In genomic region chr1:71068325-71069240, GRCh38 we compare ENCODE assay signal across 11 cellular contexts. TPM values are rescaled to one million over a fixed set of nuclear protein-coding genes. Genes with fewer than 3 reads are reported as not detected.
A peak's percentile ranks its signal among the peaks of the same experiment; 100 is the strongest.
DNase-seq lines count a peak whose midpoint lies in the region; ATAC-seq and TF ChIP-seq lines count a peak whose summit lies in the region.
"Had no signal": no experiment of that assay in that cellular context is flagged by ENCODE, and none has a peak within 500 bp of the region (broad histone marks: within the 10 kb centered on the region; RNA-seq: fewer than 3 reads in every experiment).

No MANE protein-coding gene starts in this region.

- no peak overlapping the region for H4K8ac ChIP-seq in H9 (replicated peaks; ENCODE audit: insufficient read length, low read depth, low read length)

- no peaks in the 10 kb centered on the region for H3K23me2 ChIP-seq in H9 (ENCODE audit: insufficient read length, low read depth, low read length, poor library complexity, severe bottlenecking)

- no peak overlapping the region for H3K4me3 ChIP-seq in tibial artery

- no peak overlapping the region for H3K14ac ChIP-seq in H9 (ENCODE audit: insufficient read depth, low read length)

- no peaks in the 10 kb centered on the region for H3K79me1 ChIP-seq in H9 (ENCODE audit: insufficient read depth, low read depth, low read length, poor library complexity, severe bottlenecking)

- H3K9me3 ChIP-seq in tibial artery, result no peaks in the 10 kb centered on the region
- no peaks in the 10 kb centered on the region for H3K9me3 ChIP-seq in H9 (ENCODE audit: control insufficient read depth, low read depth, low read length)

- H2AK5ac ChIP-seq in H9 (ENCODE audit: insufficient read length, low read length), result no peak overlapping the region

- no peaks in the 10 kb centered on the region for H3K9me3 Mint-ChIP-seq in activated CD4-positive, alpha-beta memory T cell treated with anti-CD3 and anti-CD28 coated beads for 36 hours
- no peaks in the 10 kb centered on the region for H3K9me3 Mint-ChIP-seq in H9
- H3K9me3 Mint-ChIP-seq: stimulated activated memory B cell treated with anti-CD40 and anti-IgM and Interleukin-4, amounts not matched to agents 10 μg/mL and 1 μg/mL and 100 μg/mL, for 72 hours had no signal

- no peak overlapping the region for H3K56ac ChIP-seq in H9 (ENCODE audit: insufficient read length, low read depth, low read length)

- H3K4me1 Mint-ChIP-seq in activated CD4-positive, alpha-beta memory T cell treated with anti-CD3 and anti-CD28 coated beads for 36 hours (ENCODE audit: low read depth), result peaks cover 10% of the 10 kb centered on the region
- no peaks in the 10 kb centered on the region for H3K4me1 Mint-ChIP-seq in H9
- H3K4me1 Mint-ChIP-seq: stimulated activated memory B cell treated with anti-CD40 and anti-IgM and Interleukin-4, amounts not matched to agents 10 μg/mL and 1 μg/mL and 100 μg/mL, for 72 hours had no signal

- no peaks in the 10 kb centered on the region for H3K79me2 ChIP-seq in H9 (ENCODE audit: insufficient read depth, low read length)

- no peaks in the 10 kb centered on the region for H3K27me3 ChIP-seq in tibial artery
- H3K27me3 ChIP-seq in H9 (ENCODE audit: insufficient read depth, low read length), result no peaks in the 10 kb centered on the region

- no peak overlapping the region for H2BK12ac ChIP-seq in H9 (ENCODE audit: insufficient read length, low read depth, low read length)

- CTCF ChIA-PET in activated CD4-positive, alpha-beta memory T cell treated with anti-CD3 and anti-CD28 coated beads for 36 hours (lab: Charles Lee), result no interaction called here

- H3T11ph ChIP-seq in H9 (ENCODE audit: low read length), result no peak overlapping the region

- intact Hi-C loops in activated CD4-positive, alpha-beta memory T cell treated with anti-CD3 and anti-CD28 coated beads for 36 hours (cut with micrococcal nuclease), result no loop called here
- intact Hi-C loops in tibial artery (cut with DNase I; ENCODE audit: low total_unique reads), result loop anchor here (10.0 kb wide), 1 partner anchor 834 kb away; no protein-coding TSS in a partner anchor

- H3K9ac ChIP-seq in H9 (ENCODE audit: extremely low read depth, insufficient read length, low read length), result no peak overlapping the region

- ATAC-seq in GM18499 (IDR thresholded peaks at IDR 0.05; ENCODE audit: insufficient read depth, unreplicated experiment) (peak; percentile 86), GM19463 (IDR thresholded peaks at IDR 0.05; ENCODE audit: unreplicated experiment) (peak; percentile 68), HG03064 (IDR thresholded peaks at IDR 0.05; ENCODE audit: low read depth, unreplicated experiment) (peak; percentile 86)
- ATAC-seq: activated CD4-positive, CD25-positive, alpha-beta regulatory T cell treated with anti-CD3 and anti-CD28 coated beads, Interleukin-2, amount 50 U/mL, for 24 hours; stimulated activated memory B cell treated with anti-CD40 and anti-IgM and Interleukin-4, amounts not matched to agents 10 μg/mL and 1 μg/mL and 100 μg/mL, for 72 hours had no signal

- H3K4me1 ChIP-seq in tibial artery, result no peaks in the 10 kb centered on the region
- H3K4me1 ChIP-seq in H9 (ENCODE audit: insufficient read depth, low read length), result no peaks in the 10 kb centered on the region

- no peak overlapping the region for H2BK20ac ChIP-seq in H9 (ENCODE audit: low read depth, low read length, poor library complexity, severe bottlenecking)

- H3K27ac Mint-ChIP-seq in activated CD4-positive, alpha-beta memory T cell treated with anti-CD3 and anti-CD28 coated beads for 36 hours, result peak overlapping the region; percentile 42
- H3K27ac Mint-ChIP-seq in H9, result no peak overlapping the region
- H3K27ac Mint-ChIP-seq: stimulated activated memory B cell treated with anti-CD40 and anti-IgM and Interleukin-4, amounts not matched to agents 10 μg/mL and 1 μg/mL and 100 μg/mL, for 72 hours had no signal

- DNase-seq in activated CD4-positive, alpha-beta memory T cell treated with anti-CD3 and anti-CD28 coated beads for 36 hours, result no peak
- no peak for DNase-seq in tibial artery
- no peak for DNase-seq in 8988T
- DNase-seq in epidermal melanocyte (ENCODE audit: insufficient read length, low spot score), result no peak
- no peak for DNase-seq in H9
- DNase-seq: Calu3 had no signal

- WGBS in H9 (ENCODE audit: extremely low coverage, insufficient read length, low lambda C conversion rate), result no CpG with 5 or more reads among the region's 6 CpGs

- H3K18ac ChIP-seq in H9 (ENCODE audit: insufficient read length, low read depth, low read length), result no peak overlapping the region

- no peak overlapping the region for H4K91ac ChIP-seq in H9 (ENCODE audit: insufficient read length, low read depth, low read length)

- POLR2A ChIA-PET in activated CD4-positive, alpha-beta memory T cell treated with anti-CD3 and anti-CD28 coated beads for 36 hours (lab: Charles Lee), result no interaction called here

- H2BK15ac ChIP-seq in H9 (ENCODE audit: low read depth, low read length), result no peak overlapping the region

- H3K36me3 ChIP-seq in tibial artery, result peaks cover 89 to 98% (median 93%) of the 10 kb centered on the region in 3 donors

- H3K4ac ChIP-seq in H9 (ENCODE audit: low read depth, low read length), result no peak overlapping the region

- no peak overlapping the region for H3K4me3 Mint-ChIP-seq in activated CD4-positive, alpha-beta memory T cell treated with anti-CD3 and anti-CD28 coated beads for 36 hours
- H3K4me3 Mint-ChIP-seq in H9, result no peak overlapping the region
- H3K4me3 Mint-ChIP-seq: stimulated activated memory B cell treated with anti-CD40 and anti-IgM and Interleukin-4, amounts not matched to agents 10 μg/mL and 1 μg/mL and 100 μg/mL, for 72 hours had no signal

- no peak overlapping the region for H3K23ac ChIP-seq in H9 (ENCODE audit: insufficient read length, low read depth, low read length)

- H2BK120ac ChIP-seq in H9 (ENCODE audit: low read depth, low read length, poor library complexity, severe bottlenecking), result no peak overlapping the region

- H3K27me3 Mint-ChIP-seq in activated CD4-positive, alpha-beta memory T cell treated with anti-CD3 and anti-CD28 coated beads for 36 hours, result no peaks in the 10 kb centered on the region
- H3K27me3 Mint-ChIP-seq in H9 (ENCODE audit: low read depth), result no peaks in the 10 kb centered on the region
- H3K27me3 Mint-ChIP-seq: stimulated activated memory B cell treated with anti-CD40 and anti-IgM and Interleukin-4, amounts not matched to agents 10 μg/mL and 1 μg/mL and 100 μg/mL, for 72 hours had no signal

- no peak overlapping the region for H4K5ac ChIP-seq in H9 (ENCODE audit: insufficient read length, low read depth, low read length)

- H4K20me1 ChIP-seq in H9 (ENCODE audit: control insufficient read depth, insufficient read depth, insufficient read length), result no peaks in the 10 kb centered on the region

- H2AFZ ChIP-seq in H9 (ENCODE audit: low read length), result no peak overlapping the region

- no peak overlapping the region for H3K4me2 ChIP-seq in H9 (ENCODE audit: insufficient read depth, insufficient read length, low read length)

- H3K36me3 Mint-ChIP-seq in activated CD4-positive, alpha-beta memory T cell treated with anti-CD3 and anti-CD28 coated beads for 36 hours, result peaks cover 43% of the 10 kb centered on the region
- peaks cover 32 to 78% (median 75%) of the 10 kb centered on the region in 3 experiments; a peak in 6 of 7 replicates for H3K36me3 Mint-ChIP-seq in H9 (ENCODE audit: insufficient read depth in 1 of 3, low read depth in 3 of 3)

- no peak overlapping the region for H3K27ac ChIP-seq in tibial artery
- H3K27ac ChIP-seq in H9 (ENCODE audit: insufficient read length, low read depth, low read length), result no peak overlapping the region

- TF ChIP-seq CTCF in tibial artery (IDR thresholded peaks at IDR 0.05) (no peak), H9 (conservative IDR thresholded peaks at IDR 0.05) (no peak)

- no peak overlapping the region for H2BK5ac ChIP-seq in H9 (ENCODE audit: insufficient read length, low read length)

RNA-seq across cellular contexts. Expression of gene ZRANB2, which starts 12.3 kb away (rescaled TPM):
- 100 to 1,000 TPM; 105 to 107 TPM for total RNA-seq in activated CD4-positive, alpha-beta memory T cell treated with anti-CD3 and anti-CD28 coated beads for 36 hours
- total RNA-seq in H9 (2021), result 91.0 and 103 TPM in 2 replicates

RNA-seq across cellular contexts. Expression of gene PTGER3, which starts 21.0 kb away (rescaled TPM):
- not detected for total RNA-seq in activated CD4-positive, alpha-beta memory T cell treated with anti-CD3 and anti-CD28 coated beads for 36 hours
- 0.26 TPM in 2 replicates for total RNA-seq in H9 (2021)
